In genomic region chr7:39948375-39948774, GRCh38 we compare ENCODE assay signal across 8 cellular contexts. TPM values are rescaled to one million over a fixed set of nuclear protein-coding genes. Genes with fewer than 3 reads are reported as not detected.
DNase-seq lines count a peak whose midpoint lies in the region; ATAC-seq and TF ChIP-seq lines count a peak whose summit lies in the region.

No MANE protein-coding gene starts in this region.

- H3K4me1 Mint-ChIP-seq in CD4-positive, alpha-beta T cell (ENCODE audit: low read depth): peaks cover 37% of the 10 kb centered on the region

- CTCF ChIA-PET in CD4-positive, alpha-beta T cell (lab: Charles Lee): interaction anchor here (0.5 to 2.8 kb wide), 5 partner anchors 9 to 372 kb away, joined by 3 to 17 read pairs (median 3); partner anchors contain the start of genes MPLKIP and SUGCT

- peak overlapping the region; percentile 63 for H3K56ac ChIP-seq in mesendoderm (ENCODE audit: low read length)

- H2AK5ac ChIP-seq in mesendoderm (ENCODE audit: low read length): no peak overlapping the region

- no peak for ATAC-seq in CD4-positive, alpha-beta T cell (ENCODE audit: poor library complexity)
- no peak for ATAC-seq in aorta (ENCODE audit: low FRiP score)
- no peak for ATAC-seq in GM18517 (IDR thresholded peaks at IDR 0.05; ENCODE audit: unreplicated experiment)
- no peak for ATAC-seq in GM19452 (IDR thresholded peaks at IDR 0.05; ENCODE audit: unreplicated experiment)

- no peaks in the 10 kb centered on the region for H3K36me3 ChIP-seq in brain microvascular endothelial cell (replicated peaks)
- no peaks in the 10 kb centered on the region for H3K36me3 ChIP-seq in mesendoderm (ENCODE audit: control insufficient read depth, insufficient read depth, low read length)
- H3K36me3 ChIP-seq in aorta (ENCODE audit: control insufficient read depth in 1 of 2, insufficient read depth in 2 of 2, low read length in 1 of 2): no peaks in the 10 kb centered on the region

- H3K27me3 Mint-ChIP-seq in CD4-positive, alpha-beta T cell: no peaks in the 10 kb centered on the region

- H3K4me1 ChIP-seq in mesendoderm (ENCODE audit: control insufficient read depth, low read depth, low read length) (peaks cover 2% of the 10 kb centered on the region), aorta (ENCODE audit: control insufficient read depth in 1 of 2, insufficient read depth in 2 of 2, low read length in 2 of 2) (no peaks in the 10 kb centered on the region)

- in situ Hi-C loops in brain microvascular endothelial cell (cut with HindIII; ENCODE audit: low pct_ligation_motif_present, low sequenced_read_pairs): no loop called here

- no peak for TF ChIP-seq POLR2A in NB4 (IDR thresholded peaks at IDR 0.05; ENCODE audit: extremely low read depth, insufficient read length)

- no peak overlapping the region for H4K8ac ChIP-seq in mesendoderm (ENCODE audit: low read depth, low read length)

- H3K4me3 ChIP-seq in NB4 (ENCODE audit: low read depth, low read length) (peak overlapping the region; percentile 94), brain microvascular endothelial cell (ENCODE audit: low read depth, low read length) (peak overlapping the region; percentile 83), mesendoderm (ENCODE audit: low read length) (no peak overlapping the region), aorta (ENCODE audit: low read length in 2 of 2) (no peak overlapping the region)

- peak in 1 of 10 experiments; percentile 3 for DNase-seq in CD4-positive, alpha-beta T cell
- DNase-seq in NB4 (ENCODE audit: low read depth): peak; percentile 48
- no peak for DNase-seq in brain microvascular endothelial cell
- DNase-seq in mesendoderm: no peak
- no peak for DNase-seq in aorta
- DNase-seq in NOMO-1 (lab: John Stamatoyannopoulos, UW; ENCODE audit: unreplicated experiment in 2 of 2): no peak

- H2BK15ac ChIP-seq in mesendoderm (replicated peaks; ENCODE audit: low read depth): no peak overlapping the region

- H3K23ac ChIP-seq in mesendoderm (ENCODE audit: low read length): no peak overlapping the region

- H4K5ac ChIP-seq in mesendoderm (ENCODE audit: low read length): no peak overlapping the region

- no peaks in the 10 kb centered on the region for H3K9me3 ChIP-seq in CD4-positive, alpha-beta T cell (ENCODE audit: control insufficient read depth, low read length)
- no peaks in the 10 kb centered on the region for H3K9me3 ChIP-seq in aorta (ENCODE audit: control insufficient read depth, low read length)

- no peak overlapping the region for H2BK120ac ChIP-seq in mesendoderm (ENCODE audit: low read depth, low read length)

- H3K9me3 Mint-ChIP-seq in CD4-positive, alpha-beta T cell: no peaks in the 10 kb centered on the region

- peak overlapping the region; percentile 96 for H3K27ac Mint-ChIP-seq in CD4-positive, alpha-beta T cell

- H3K79me2 ChIP-seq in mesendoderm (ENCODE audit: control insufficient read depth, insufficient read depth, low read length): peaks cover 22% of the 10 kb centered on the region

- peak overlapping the region; percentile 99 for H3K27ac ChIP-seq in CD4-positive, alpha-beta T cell (ENCODE audit: low read depth, low read length)
- H3K27ac ChIP-seq in brain microvascular endothelial cell (peak overlapping the region; percentile 87), mesendoderm (ENCODE audit: low read depth, low read length) (no peak overlapping the region), aorta (ENCODE audit: low read depth in 1 of 2, low read length in 2 of 2) (peak overlapping the region; percentile 50 to 61)

- POLR2A ChIA-PET in CD4-positive, alpha-beta T cell (lab: Charles Lee): interaction anchor here (0.7 to 5.2 kb wide), 16 partner anchors 7 to 331 kb away, joined by 3 to 48 read pairs (median 10); partner anchors contain the start of genes MPLKIP, RALA and SUGCT

- no peak overlapping the region for H2BK5ac ChIP-seq in mesendoderm (ENCODE audit: low read length)

- WGBS in mesendoderm (ENCODE audit: extremely low coverage, insufficient coverage, low lambda C conversion rate): no CpG with 5 or more reads among the region's 8 CpGs
- 36 to 42% methylated on average over 8 of the region's 8 CpGs for WGBS in aorta, 2 donors

- peak overlapping the region; percentile 95 for H3K4me3 Mint-ChIP-seq in CD4-positive, alpha-beta T cell

- no peaks in the 10 kb centered on the region for H3K79me1 ChIP-seq in mesendoderm (ENCODE audit: low read length)

- no peak overlapping the region for H3K18ac ChIP-seq in mesendoderm (ENCODE audit: low read length)

- H3K4me2 ChIP-seq in mesendoderm (ENCODE audit: low read length): peak overlapping the region; percentile 30

- H3K27me3 ChIP-seq in CD4-positive, alpha-beta T cell (ENCODE audit: control insufficient read depth, insufficient read depth, low read length): no peaks in the 10 kb centered on the region
- no peaks in the 10 kb centered on the region for H3K27me3 ChIP-seq in brain microvascular endothelial cell (replicated peaks)
- H3K27me3 ChIP-seq in mesendoderm (ENCODE audit: insufficient read depth, low read length, poor library complexity): no peaks in the 10 kb centered on the region
- no peaks in the 10 kb centered on the region for H3K27me3 ChIP-seq in aorta (ENCODE audit: control insufficient read depth in 1 of 2, insufficient read depth in 2 of 2, low read length in 1 of 2)

- no peak for TF ChIP-seq CTCF in CD4-positive, alpha-beta T cell (IDR thresholded peaks at IDR 0.05)
- TF ChIP-seq CTCF in NB4 (IDR thresholded peaks at IDR 0.05; ENCODE audit: low read depth, low read length) (no peak), brain microvascular endothelial cell (IDR thresholded peaks at IDR 0.05; ENCODE audit: low read depth, low read length, missing control alignments) (no peak)

- H3K9ac ChIP-seq in mesendoderm (ENCODE audit: low read length): peak overlapping the region; percentile 83

- no peak overlapping the region for H3K4ac ChIP-seq in mesendoderm (ENCODE audit: low read depth, low read length)

- peaks cover 34% of the 10 kb centered on the region for H3K36me3 Mint-ChIP-seq in CD4-positive, alpha-beta T cell (ENCODE audit: low read depth)

- intact Hi-C loops in CD4-positive, alpha-beta T cell (cut with DNase I, micrococcal nuclease): loop anchor here (2.0 to 10.0 kb wide), 5 partner anchors 52 to 364 kb away; partner anchors contain the start of gene RALA (in 1 of the 2)
- intact Hi-C loops in aorta (cut with DNase I): no loop called here

RNA-seq across cellular contexts. Expression of gene CDK13, which starts 1.7 kb away (rescaled TPM):
- 100 to 1,000 TPM; 135 to 138 TPM for total RNA-seq in CD4-positive, alpha-beta T cell
- 24.9 TPM for polyA plus RNA-seq in mesendoderm (2013, experiment 1 of 2)
- 24.3 TPM for polyA plus RNA-seq in mesendoderm (2013, experiment 2 of 2)
- 10 to 100 TPM; 52.7 to 83.8 TPM for total RNA-seq in aorta
- polyA plus RNA-seq in aorta: 10 to 100 TPM in 1 of 2 donors, 1 to 10 TPM in 1; 8.5 to 26.2 TPM

Comparison
In these comparisons a context has a peak if more than half of its experiments do, and no peak if none do; other contexts are left out.
1. H3K4me3 ChIP-seq: peak in NB4 (single experiment) and brain microvascular endothelial cell (single experiment); none in mesendoderm (single experiment) and aorta (0 of 2).
2. intact Hi-C loops: an anchor here in CD4-positive, alpha-beta T cell (2.0 to 10.0 kb wide); none called in aorta.